In genomic region chr2:140659293-140659692, GRCh38 we compare ENCODE assay signal across 2 cellular contexts.
TF ChIP-seq lines count a peak whose summit lies in the region.

No MANE protein-coding gene starts in this region.

TF ChIP-seq in liver, 16 proteins besides CTCF, POLR2A, EP300 and RAD21 (continued from another document):
- TF ChIP-seq REST (IDR thresholded peaks at IDR 0.05), result no peak
- TF ChIP-seq GABPA (IDR thresholded peaks at IDR 0.05 in 1 of 2, conservative IDR thresholded peaks at IDR 0.05 in 1 of 2), result no peak
- TF ChIP-seq, protein P1, sequence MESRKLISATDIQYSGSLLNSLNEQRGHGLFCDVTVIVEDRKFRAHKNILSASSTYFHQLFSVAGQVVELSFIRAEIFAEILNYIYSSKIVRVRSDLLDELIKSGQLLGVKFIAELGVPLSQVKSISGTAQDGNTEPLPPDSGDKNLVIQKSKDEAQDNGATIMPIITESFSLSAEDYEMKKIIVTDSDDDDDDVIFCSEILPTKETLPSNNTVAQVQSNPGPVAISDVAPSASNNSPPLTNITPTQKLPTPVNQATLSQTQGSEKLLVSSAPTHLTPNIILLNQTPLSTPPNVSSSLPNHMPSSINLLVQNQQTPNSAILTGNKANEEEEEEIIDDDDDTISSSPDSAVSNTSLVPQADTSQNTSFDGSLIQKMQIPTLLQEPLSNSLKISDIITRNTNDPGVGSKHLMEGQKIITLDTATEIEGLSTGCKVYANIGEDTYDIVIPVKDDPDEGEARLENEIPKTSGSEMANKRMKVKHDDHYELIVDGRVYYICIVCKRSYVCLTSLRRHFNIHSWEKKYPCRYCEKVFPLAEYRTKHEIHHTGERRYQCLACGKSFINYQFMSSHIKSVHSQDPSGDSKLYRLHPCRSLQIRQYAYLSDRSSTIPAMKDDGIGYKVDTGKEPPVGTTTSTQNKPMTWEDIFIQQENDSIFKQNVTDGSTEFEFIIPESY (IDR thresholded peaks at IDR 0.05), result no peak
- no peak for TF ChIP-seq FOXA2 (IDR thresholded peaks at IDR 0.05)
- TF ChIP-seq TAF1 (conservative IDR thresholded peaks at IDR 0.05), result no peak
- no peak for TF ChIP-seq EGR1 (IDR thresholded peaks at IDR 0.05; ENCODE audit: low read depth in 2 of 2)

TF ChIP-seq in HepG2, 621 proteins besides CTCF, POLR2A, EP300 and RAD21 (continued from another document):
- TF ChIP-seq ATF6 (CRISPR knock-in tag; conservative IDR thresholded peaks at IDR 0.05), result no peak
- no peak for TF ChIP-seq ZNF782 (CRISPR knock-in tag; IDR thresholded peaks at IDR 0.05; ENCODE audit: borderline replicate concordance)
- no peak for TF ChIP-seq MYNN (CRISPR knock-in tag; IDR thresholded peaks at IDR 0.05; ENCODE audit: low read depth)
- no peak for TF ChIP-seq ZNF468 (CRISPR knock-in tag; IDR thresholded peaks at IDR 0.05)
- TF ChIP-seq PCBP1 (IDR thresholded peaks at IDR 0.05; ENCODE audit: borderline replicate concordance, low read depth, low read length), result no peak
